ENCODE assay signal across 26 cellular contexts in the genomic region with DNA sequence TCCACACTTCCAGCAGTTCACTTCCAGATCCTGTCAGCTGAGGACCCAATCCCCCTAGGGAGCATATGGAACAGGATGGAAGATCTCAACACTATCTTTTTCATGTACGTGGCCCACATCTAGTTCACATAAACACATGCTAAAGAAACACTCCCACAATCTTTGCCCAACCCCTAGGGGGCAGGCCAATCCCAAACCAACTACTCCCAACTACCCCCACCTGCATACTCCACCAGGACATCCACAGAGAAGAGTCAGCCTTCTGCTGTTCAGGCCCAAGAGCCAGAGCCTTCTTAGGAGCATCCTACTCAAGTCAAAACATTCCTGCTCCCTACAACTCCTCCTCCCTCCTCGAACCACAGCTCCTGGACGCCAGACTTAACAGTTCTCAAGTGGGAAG. TPM values are rescaled to one million over a fixed set of nuclear protein-coding genes. Genes with fewer than 3 reads are reported as not detected.
DNase-seq lines count a peak whose midpoint lies in the region; ATAC-seq, FAIRE-seq and TF ChIP-seq lines count a peak whose summit lies in the region.
"Had no signal": no experiment of that assay in that cellular context is flagged by ENCODE, and none has a peak within 500 bp of the region (broad histone marks: within the 10 kb centered on the region; RNA-seq: fewer than 3 reads in every experiment).

No MANE protein-coding gene starts in this region.

- peak; percentile 15 to 18 for TF ChIP-seq CTCF in mammary epithelial cell (conservative IDR thresholded peaks at IDR 0.05 in 1 of 2, IDR thresholded peaks at IDR 0.05 in 1 of 2; ENCODE audit: extremely low read depth in 1 of 2, insufficient read depth in 1 of 2, low read depth in 1 of 2, low read length in 2 of 2)
- no peak for TF ChIP-seq CTCF in breast epithelium (IDR thresholded peaks at IDR 0.05)
- peak; percentile 8 to 21 (median 15) for TF ChIP-seq CTCF in keratinocyte (optimal IDR thresholded peaks at IDR 0.05 in 1 of 3, IDR thresholded peaks at IDR 0.05 in 1 of 3, conservative IDR thresholded peaks at IDR 0.05 in 1 of 3; ENCODE audit: extremely low read depth in 1 of 3, insufficient read depth in 2 of 3, low read length in 3 of 3)

- BruUV-seq in mammary epithelial cell (replicated peaks; lab: Mats Ljungman, UMichigan) = no TSS peak

- FAIRE-seq in keratinocyte (lab: Jason Lieb, UNC) = no peak
- FAIRE-seq: A549, GM18507, islet of Langerhans had no signal

- no peak overlapping the region for H2AFZ ChIP-seq in mammary epithelial cell (ENCODE audit: low read depth, low read length)
- no peak overlapping the region for H2AFZ ChIP-seq in keratinocyte (ENCODE audit: control insufficient read depth, low read length)

- H3K27me3 ChIP-seq in mammary epithelial cell (ENCODE audit: insufficient read depth, low read length) = no peaks in the 10 kb centered on the region
- no peaks in the 10 kb centered on the region for H3K27me3 ChIP-seq in breast epithelium
- H3K27me3 ChIP-seq in keratinocyte (ENCODE audit: control insufficient read depth, extremely low read depth, insufficient read depth, low read length) = no peaks in the 10 kb centered on the region
- H3K27me3 ChIP-seq: ascending aorta; BLaER1 treated with 17β-estradiol and CSF1 and Interleukin-3, amounts not matched to agents 10 nM and 100 nM; uterus had no signal

- POLR2A ChIA-PET in activated CD4-positive, alpha-beta memory T cell treated with anti-CD3 and anti-CD28 coated beads, Interleukin-2, amount 10 ng/mL, durations not matched to agents 7 days and 5 days (lab: Charles Lee) = no interaction called here

- H3K4me1 ChIP-seq in mammary epithelial cell (ENCODE audit: insufficient read depth, low read length) = no peaks in the 10 kb centered on the region
- H3K4me1 ChIP-seq in breast epithelium = no peaks in the 10 kb centered on the region
- H3K4me1 ChIP-seq in keratinocyte (ENCODE audit: control insufficient read depth, extremely low read depth, insufficient read depth, low read length) = no peaks in the 10 kb centered on the region
- H3K4me1 ChIP-seq: A549; BLaER1 treated with 17β-estradiol and CSF1 and Interleukin-3, amounts not matched to agents 10 nM and 100 nM; uterus had no signal

- H4K20me1 ChIP-seq in mammary epithelial cell (ENCODE audit: insufficient read depth, low read length) (no peaks in the 10 kb centered on the region), keratinocyte (ENCODE audit: control insufficient read depth, extremely low read depth, insufficient read depth, low read length) (no peaks in the 10 kb centered on the region)

- dilution Hi-C loops in mammary epithelial cell (cut with HindIII; ENCODE audit: low sequenced_read_pairs) (loop anchor here (5.0 kb wide), 1 partner anchor 105 kb away; no protein-coding TSS in a partner anchor), keratinocyte (cut with MboI; ENCODE audit: extremely low pct_ligation_motif_present, low sequenced_read_pairs) (no loop called here)

- no peaks in the 10 kb centered on the region for H3K36me3 Mint-ChIP-seq in activated CD4-positive, alpha-beta memory T cell treated with anti-CD3 and anti-CD28 coated beads, Interleukin-2, amount 10 ng/mL, durations not matched to agents 7 days and 5 days (ENCODE audit: low read depth)
- H3K36me3 Mint-ChIP-seq in activated naive CD4-positive, alpha-beta T cell treated with anti-CD3 and anti-CD28 coated beads, Interleukin-2, amount 50 U/mL, for 72 hours = no peaks in the 10 kb centered on the region
- H3K36me3 Mint-ChIP-seq: activated naive CD4-positive, alpha-beta T cell treated with anti-CD3 and anti-CD28 coated beads, Interleukin-2, amount 10 ng/mL, durations not matched to agents 7 days and 5 days had no signal

- 92% methylated on average over 3 of the region's 3 CpGs for WGBS in mammary epithelial cell (ENCODE audit: low coverage, missing lambda C conversion rate)

- no peak overlapping the region for H3K9ac ChIP-seq in mammary epithelial cell (ENCODE audit: insufficient read depth, low read length)
- no peak overlapping the region for H3K9ac ChIP-seq in keratinocyte (ENCODE audit: control insufficient read depth, extremely low read depth, insufficient read depth, low read length)
- H3K9ac ChIP-seq: BLaER1 treated with 17β-estradiol and CSF1 and Interleukin-3, amounts not matched to agents 10 nM and 100 nM had no signal

- no peaks in the 10 kb centered on the region for H3K9me3 ChIP-seq in mammary epithelial cell (replicated peaks; ENCODE audit: insufficient read depth, low read length)
- H3K9me3 ChIP-seq in breast epithelium = no peaks in the 10 kb centered on the region
- H3K9me3 ChIP-seq in keratinocyte (ENCODE audit: control insufficient read depth, low read depth, low read length) = no peaks in the 10 kb centered on the region
- H3K9me3 ChIP-seq: A549; ascending aorta; BLaER1 treated with 17β-estradiol and CSF1 and Interleukin-3, amounts not matched to agents 10 nM and 100 nM; uterus had no signal

- no peak overlapping the region for H3K4me3 ChIP-seq in mammary epithelial cell (replicated peaks in 1 of 3; ENCODE audit: insufficient read depth in 1 of 3, low read depth in 2 of 3, low read length in 3 of 3)
- H3K4me3 ChIP-seq in breast epithelium = no peak overlapping the region
- no peak overlapping the region for H3K4me3 ChIP-seq in keratinocyte (ENCODE audit: control insufficient read depth in 2 of 3, extremely low read depth in 1 of 3, insufficient read depth in 2 of 3, low read depth in 1 of 3, low read length in 3 of 3)
- H3K4me3 ChIP-seq: A549; ascending aorta; BLaER1 treated with 17β-estradiol and CSF1 and Interleukin-3, amounts not matched to agents 10 nM and 100 nM; uterus had no signal

- no peak overlapping the region for H3K27ac ChIP-seq in mammary epithelial cell (ENCODE audit: insufficient read depth, low read depth, low read length)
- H3K27ac ChIP-seq in breast epithelium = no peak overlapping the region
- H3K27ac ChIP-seq in keratinocyte (ENCODE audit: control insufficient read depth, insufficient read depth, low read length) = no peak overlapping the region
- H3K27ac ChIP-seq: A549; ascending aorta; BLaER1 treated with 17β-estradiol and CSF1 and Interleukin-3, amounts not matched to agents 10 nM and 100 nM; uterus had no signal

- H3K4me3 Mint-ChIP-seq in activated CD4-positive, alpha-beta memory T cell treated with anti-CD3 and anti-CD28 coated beads, Interleukin-2, amount 10 ng/mL, durations not matched to agents 7 days and 5 days = no peak overlapping the region
- H3K4me3 Mint-ChIP-seq: activated naive CD4-positive, alpha-beta T cell treated with anti-CD3 and anti-CD28 coated beads, Interleukin-2, amount 10 ng/mL, durations not matched to agents 7 days and 5 days; T-helper 1 cell treated with Interleukin-12 subunit alpha and Interleukin-12 subunit beta and Interleukin-4 antibody, amounts not matched to agents 30 μg/mL and 1 μg/mL, for 36 hours had no signal

- H3K4me2 ChIP-seq in mammary epithelial cell (ENCODE audit: insufficient read depth, low read depth, low read length) (no peak overlapping the region), keratinocyte (ENCODE audit: control insufficient read depth, extremely low read depth, insufficient read depth, low read depth, low read length) (no peak overlapping the region)
- H3K4me2 ChIP-seq: A549; BLaER1 treated with 17β-estradiol and CSF1 and Interleukin-3, amounts not matched to agents 10 nM and 100 nM had no signal

- intact Hi-C loops in mammary epithelial cell (cut with micrococcal nuclease) (loop anchor here (5.0 kb wide), 1 partner anchor 280 kb away; no protein-coding TSS in a partner anchor), breast epithelium (cut with DNase I; ENCODE audit: low total_unique reads) (no loop called here)

- in situ Hi-C loops in mammary epithelial cell (cut with MboI; ENCODE audit: low sequenced_read_pairs in 2 of 2) (loop anchor here in 1 of 2 donors (25.0 kb wide), 1 partner anchor 455 kb away; no protein-coding TSS in a partner anchor), SK-MEL-5 (cut with HindIII; ENCODE audit: low pct_unique_long_range_greater_than_20kb, low sequenced_read_pairs) (no loop called here)

- no peaks in the 10 kb centered on the region for H3K79me2 ChIP-seq in mammary epithelial cell (ENCODE audit: insufficient read depth, low read length)
- no peaks in the 10 kb centered on the region for H3K79me2 ChIP-seq in keratinocyte (ENCODE audit: control insufficient read depth, insufficient read depth, low read length)

- TF ChIP-seq POLR2A in breast epithelium (IDR thresholded peaks at IDR 0.05) = no peak

- no peaks in the 10 kb centered on the region for H3K9me1 ChIP-seq in keratinocyte (ENCODE audit: control insufficient read depth, extremely low read depth, insufficient read depth, low read length)

- no peaks in the 10 kb centered on the region for H3K9me3 Mint-ChIP-seq in activated CD4-positive, alpha-beta memory T cell treated with anti-CD3 and anti-CD28 coated beads, Interleukin-2, amount 10 ng/mL, durations not matched to agents 7 days and 5 days
- no peaks in the 10 kb centered on the region for H3K9me3 Mint-ChIP-seq in activated naive CD4-positive, alpha-beta T cell treated with anti-CD3 and anti-CD28 coated beads, Interleukin-2, amount 50 U/mL, for 72 hours
- H3K9me3 Mint-ChIP-seq: activated naive CD4-positive, alpha-beta T cell treated with anti-CD3 and anti-CD28 coated beads, Interleukin-2, amount 10 ng/mL, durations not matched to agents 7 days and 5 days; T-helper 1 cell treated with Interleukin-12 subunit alpha and Interleukin-12 subunit beta and Interleukin-4 antibody, amounts not matched to agents 30 μg/mL and 1 μg/mL, for 36 hours had no signal

- CTCF ChIA-PET in mammary epithelial cell (lab: Charles Lee; ENCODE audit: low non-redundant PET) = no interaction called here
- CTCF ChIA-PET in activated CD4-positive, alpha-beta memory T cell treated with anti-CD3 and anti-CD28 coated beads, Interleukin-2, amount 10 ng/mL, durations not matched to agents 7 days and 5 days (lab: Charles Lee) = interaction anchor here (1.3 kb wide), 1 partner anchor 10 kb away, joined by 3 read pairs; no protein-coding TSS in a partner anchor

- ATAC-seq in activated naive CD4-positive, alpha-beta T cell treated with anti-CD3 and anti-CD28 coated beads, Interleukin-2, amount 50 U/mL, for 72 hours = no peak

- H3K27ac Mint-ChIP-seq in activated CD4-positive, alpha-beta memory T cell treated with anti-CD3 and anti-CD28 coated beads, Interleukin-2, amount 10 ng/mL, durations not matched to agents 7 days and 5 days = no peak overlapping the region
- H3K27ac Mint-ChIP-seq in activated naive CD4-positive, alpha-beta T cell treated with anti-CD3 and anti-CD28 coated beads, Interleukin-2, amount 50 U/mL, for 72 hours = peak overlapping the region in 1 of 2 donors; percentile 6
- H3K27ac Mint-ChIP-seq: activated naive CD4-positive, alpha-beta T cell treated with anti-CD3 and anti-CD28 coated beads, Interleukin-2, amount 10 ng/mL, durations not matched to agents 7 days and 5 days; T-helper 1 cell treated with Interleukin-12 subunit alpha and Interleukin-12 subunit beta and Interleukin-4 antibody, amounts not matched to agents 30 μg/mL and 1 μg/mL, for 36 hours had no signal

- H3K36me3 ChIP-seq in mammary epithelial cell (ENCODE audit: insufficient read depth, low read length) (no peaks in the 10 kb centered on the region), breast epithelium (no peaks in the 10 kb centered on the region), keratinocyte (ENCODE audit: control insufficient read depth in 2 of 2, extremely low read depth in 1 of 2, insufficient read depth in 2 of 2, low read length in 2 of 2) (no peaks in the 10 kb centered on the region)
- H3K36me3 ChIP-seq: ascending aorta; BLaER1 treated with 17β-estradiol and CSF1 and Interleukin-3, amounts not matched to agents 10 nM and 100 nM; uterus had no signal

- no peak for DNase-seq in mammary epithelial cell
- DNase-seq in breast epithelium (ENCODE audit: low spot score in 2 of 2) = no peak
- DNase-seq in SK-MEL-5 (ENCODE audit: low read depth, low spot score) = peak; percentile 73
- no peak for DNase-seq in keratinocyte (ENCODE audit: low read depth, low spot score)
- DNase-seq in activated CD4-positive, alpha-beta memory T cell treated with anti-CD3 and anti-CD28 coated beads, Interleukin-2, amount 10 ng/mL, durations not matched to agents 7 days and 5 days = no peak
- no peak for DNase-seq in NOMO-1 (lab: John Stamatoyannopoulos, UW; ENCODE audit: unreplicated experiment in 2 of 2)
- no peak for DNase-seq in putamen (ENCODE audit: low spot score)
- no peak for DNase-seq in activated naive CD4-positive, alpha-beta T cell treated with anti-CD3 and anti-CD28 coated beads, Interleukin-2, amount 50 U/mL, for 72 hours (ENCODE audit: low spot score in 2 of 2)
- DNase-seq: activated CD4-positive, alpha-beta T cell treated with anti-CD3 and anti-CD28 coated beads, Interleukin-2, amount 50 U/mL, for 48 hours; activated naive CD4-positive, alpha-beta T cell treated with anti-CD3 and anti-CD28 coated beads, Interleukin-2, amount 10 ng/mL, durations not matched to agents 7 days and 5 days; activated T-cell treated with anti-CD3 and anti-CD28 coated beads, Interleukin-2, amount 50 U/mL, for 48 hours; cerebellar nuclear complex; GF-D8; NCI-H524 treated with DMSO at 0.1 percent for 48 hours; OCI-M1; SIG-M5; stimulated activated CD4-positive, alpha-beta T cell treated with anti-CD3 and anti-CD28 coated beads, Interleukin-4, amount 100 ng/mL, for 4 hours; uterus had no signal

- H3K4me1 Mint-ChIP-seq in activated CD4-positive, alpha-beta memory T cell treated with anti-CD3 and anti-CD28 coated beads, Interleukin-2, amount 10 ng/mL, durations not matched to agents 7 days and 5 days = no peaks in the 10 kb centered on the region
- H3K4me1 Mint-ChIP-seq: activated naive CD4-positive, alpha-beta T cell treated with anti-CD3 and anti-CD28 coated beads, Interleukin-2, amount 10 ng/mL, durations not matched to agents 7 days and 5 days had no signal

- peaks cover 6% of the 10 kb centered on the region for H3K27me3 Mint-ChIP-seq in activated CD4-positive, alpha-beta memory T cell treated with anti-CD3 and anti-CD28 coated beads, Interleukin-2, amount 10 ng/mL, durations not matched to agents 7 days and 5 days
- H3K27me3 Mint-ChIP-seq: activated naive CD4-positive, alpha-beta T cell treated with anti-CD3 and anti-CD28 coated beads, Interleukin-2, amount 10 ng/mL, durations not matched to agents 7 days and 5 days had no signal

RNA-seq across cellular contexts. Expression of gene SLC5A9, which starts 5.6 kb away (rescaled TPM):
- total RNA-seq in mammary epithelial cell = not detected
- not detected for polyA plus RNA-seq in mammary epithelial cell
- polyA minus RNA-seq in mammary epithelial cell = not detected
- under 1 TPM in 2 of 3 donors, not detected in 1; 0.16 to 0.73 TPM for total RNA-seq in breast epithelium
- 0.74 and 0.85 TPM in 2 replicates for total RNA-seq in SK-MEL-5 (2014; rRNA removed; shearing (Covaris generic))
- polyA plus RNA-seq in SK-MEL-5 (2015; cell fraction: cytosol; rRNA removed) = 0.27 and 0.99 TPM in 2 replicates
- not detected in 2 replicates for polyA plus RNA-seq in SK-MEL-5 (2015; cell fraction: nucleus; rRNA removed)
- polyA plus RNA-seq in keratinocyte = 0.08 TPM in 1 of 3 replicates, not detected in the others
- 0.12 TPM for polyA plus RNA-seq in keratinocyte (2011; ENCODE audit: low read depth)
- not detected in 2 replicates for polyA plus RNA-seq in keratinocyte (2011; cell fraction: cytosol; rRNA removed)
- polyA plus RNA-seq in keratinocyte (2011; cell fraction: nucleus; rRNA removed) = 0.07 and 0.08 TPM in 2 replicates
- 0.27 TPM in 1 of 2 replicates, not detected in the other for polyA plus RNA-seq in keratinocyte (2012; ENCODE audit: low replicate concordance)
- polyA minus RNA-seq in keratinocyte = not detected in 3 replicates
- polyA minus RNA-seq in keratinocyte (2011; cell fraction: cytosol; rRNA and poly(A)+ RNA removed) = not detected
- not detected in 2 replicates for polyA minus RNA-seq in keratinocyte (2011; cell fraction: nucleus; rRNA and poly(A)+ RNA removed)
- total RNA-seq in activated CD4-positive, alpha-beta memory T cell treated with anti-CD3 and anti-CD28 coated beads, Interleukin-2, amount 10 ng/mL, durations not matched to agents 7 days and 5 days = not detected
- not detected for total RNA-seq in activated naive CD4-positive, alpha-beta T cell treated with anti-CD3 and anti-CD28 coated beads, Interleukin-2, amount 50 U/mL, for 72 hours
- total RNA-seq: pulmonary artery endothelial cell had no signal
- polyA plus RNA-seq: neural cell had no signal

Comparison
In these comparisons a context has a peak if more than half of its experiments do, and no peak if none do; other contexts are left out.
1. CTCF ChIP-seq: peak in mammary epithelial cell (2 of 2) and keratinocyte (3 of 3); none in breast epithelium (0 of 3).